8 cellular contexts compared by ENCODE assay signal in genomic region chr7:39950473-39951155, GRCh38. TPM values are rescaled to one million over a fixed set of nuclear protein-coding genes. Genes with fewer than 3 reads are reported as not detected.
A peak's percentile ranks its signal among the peaks of the same experiment; 100 is the strongest.
DNase-seq lines count a peak whose midpoint lies in the region; ATAC-seq and TF ChIP-seq lines count a peak whose summit lies in the region.

No MANE protein-coding gene starts in this region.

- peak overlapping the region; percentile 78 for H3K4me2 ChIP-seq in SK-N-SH

- POLR2A ChIA-PET in BJ (lab: Charles Lee) (no interaction called here), SK-N-SH (lab: Yijun Ruan, JAX) (interaction anchor here (1.4 to 1.7 kb wide), 3 partner anchors 184 to 328 kb away, joined by 4 to 5 read pairs (median 5); partner anchors contain the start of genes MPLKIP, RALA and SUGCT)

- H3K36me3 ChIP-seq in BJ (ENCODE audit: control insufficient read depth, insufficient read depth, low read length) (no peaks in the 10 kb centered on the region), SK-N-SH (replicated peaks in 1 of 2; ENCODE audit: control insufficient read depth in 1 of 2, insufficient read depth in 2 of 2, low read length in 1 of 2) (peaks cover 13 to 15% of the 10 kb centered on the region in 2 experiments), adipocyte (ENCODE audit: control insufficient read depth, insufficient read depth, low read length, severe bottlenecking) (no peaks in the 10 kb centered on the region), aorta (ENCODE audit: control insufficient read depth in 1 of 2, insufficient read depth in 2 of 2, low read length in 1 of 2) (no peaks in the 10 kb centered on the region)

- H3K27ac Mint-ChIP-seq in progenitor cell of endocrine pancreas, result peak overlapping the region; percentile 92

- CTCF ChIA-PET in BJ (lab: Yijun Ruan, JAX), result interaction anchor here (0.8 kb wide), 1 partner anchor 184 kb away, joined by 3 read pairs; the partner anchor contains the start of genes MPLKIP and SUGCT
- CTCF ChIA-PET in SK-N-SH (lab: Yijun Ruan, JAX), result interaction anchor here (0.6 to 9.3 kb wide), 13 partner anchors 9 to 1615 kb away, joined by 3 to 100 read pairs (median 5); partner anchors contain the start of genes MPLKIP and SUGCT

- ATAC-seq in left cardiac atrium, result peak; percentile 13 to 26
- peak; percentile 63 for ATAC-seq in aorta (ENCODE audit: low FRiP score)
- no peak for ATAC-seq in HG03342 (IDR thresholded peaks at IDR 0.05; ENCODE audit: unreplicated experiment)

- no peaks in the 10 kb centered on the region for H3K9me2 ChIP-seq in SK-N-SH

- H3K4me1 ChIP-seq in SK-N-SH (ENCODE audit: control insufficient read depth in 1 of 2, insufficient read depth in 2 of 2, low read depth in 1 of 2, low read length in 1 of 2), result peaks cover 0 to 24% of the 10 kb centered on the region in 2 experiments; a peak in 2 of 4 replicates
- H3K4me1 ChIP-seq in adipocyte (ENCODE audit: control insufficient read depth, insufficient read depth, low read length), result peaks cover 29% of the 10 kb centered on the region
- no peaks in the 10 kb centered on the region for H3K4me1 ChIP-seq in aorta (ENCODE audit: control insufficient read depth in 1 of 2, insufficient read depth in 2 of 2, low read length in 2 of 2)

- no peak for DNase-seq in BJ (ENCODE audit: low read depth)
- DNase-seq in GOT3 (lab: John Stamatoyannopoulos, UW), result peak; percentile 35
- DNase-seq in SK-N-SH, result peak; percentile 75
- peak; percentile 65 for DNase-seq in adipocyte (ENCODE audit: low read depth)
- DNase-seq in left cardiac atrium, result peak; percentile 69
- peak; percentile 35 for DNase-seq in progenitor cell of endocrine pancreas (ENCODE audit: low spot score, unreplicated experiment)
- peak; percentile 76 to 86 for DNase-seq in aorta

- TF ChIP-seq RAD21 in SK-N-SH (IDR thresholded peaks at IDR 0.05; ENCODE audit: low read length), result no peak

- intact Hi-C loops in left cardiac atrium (cut with DNase I) (loop anchor here in 1 of 2 donors (2.0 kb wide), 1 partner anchor 102 kb away; no protein-coding TSS in a partner anchor), aorta (cut with DNase I) (loop anchor here (5.0 to 10.0 kb wide), 2 partner anchors 102 to 184 kb away; partner anchors contain the start of genes MPLKIP (in 1 of the 2) and SUGCT (in 1 of the 2))

- under 1% methylated on average over 53 of the region's 84 CpGs for WGBS in SK-N-SH (ENCODE audit: low lambda C conversion rate)
- WGBS in aorta, 2 donors, result 1% methylated on average over 46 to 84 of the region's 84 CpGs

- peaks cover 62% of the 10 kb centered on the region for H3K79me2 ChIP-seq in SK-N-SH (ENCODE audit: insufficient read depth)

- 0 out of 4 replicates have a peak, but pooled peaks of 1 of the 2 experiments have one; percentile 48 for TF ChIP-seq EP300 in SK-N-SH (IDR thresholded peaks at IDR 0.05; ENCODE audit: borderline replicate concordance in 1 of 2, low read depth in 1 of 2, low read length in 1 of 2)

- peaks cover 45% of the 10 kb centered on the region for H4K20me1 ChIP-seq in SK-N-SH (ENCODE audit: insufficient read depth)

- H3F3A ChIP-seq in SK-N-SH (replicated peaks; ENCODE audit: insufficient read depth), result peaks cover 16% of the 10 kb centered on the region

- H3K27me3 ChIP-seq in BJ (ENCODE audit: control insufficient read depth, insufficient read depth, low read length) (no peaks in the 10 kb centered on the region), SK-N-SH (ENCODE audit: insufficient read depth) (no peaks in the 10 kb centered on the region), adipocyte (replicated peaks; ENCODE audit: control insufficient read depth, insufficient read depth, low read length) (no peaks in the 10 kb centered on the region), aorta (ENCODE audit: control insufficient read depth in 1 of 2, insufficient read depth in 2 of 2, low read length in 1 of 2) (no peaks in the 10 kb centered on the region)

- no peaks in the 10 kb centered on the region for H3K9me3 ChIP-seq in SK-N-SH
- no peaks in the 10 kb centered on the region for H3K9me3 ChIP-seq in adipocyte (ENCODE audit: control insufficient read depth, low read length)
- no peaks in the 10 kb centered on the region for H3K9me3 ChIP-seq in aorta (ENCODE audit: control insufficient read depth, low read length)

- H3K27me3 Mint-ChIP-seq in progenitor cell of endocrine pancreas, result no peaks in the 10 kb centered on the region

- TF ChIP-seq CTCF in BJ (IDR thresholded peaks at IDR 0.05; ENCODE audit: insufficient read depth, low read depth, low read length), result no peak
- TF ChIP-seq CTCF in SK-N-SH (IDR thresholded peaks at IDR 0.05), result no peak
- no peak for TF ChIP-seq CTCF in progenitor cell of endocrine pancreas (IDR thresholded peaks at IDR 0.05; ENCODE audit: unreplicated experiment)

- H2AFZ ChIP-seq in SK-N-SH (ENCODE audit: low read depth), result peak overlapping the region; percentile 11; the same call in 1 of the 2 replicates

- H3K27ac ChIP-seq in SK-N-SH (ENCODE audit: low read depth in 2 of 2, low read length in 1 of 2), result peak overlapping the region; percentile 97
- H3K27ac ChIP-seq in aorta (ENCODE audit: low read depth in 1 of 2, low read length in 2 of 2), result peak overlapping the region; percentile 86 to 94

- peak overlapping the region; percentile 92 for H3K9ac ChIP-seq in SK-N-SH
- peak overlapping the region; percentile 99 for H3K9ac ChIP-seq in adipocyte (ENCODE audit: low read length)

- peak overlapping the region; percentile 95 for H3K4me3 Mint-ChIP-seq in progenitor cell of endocrine pancreas (ENCODE audit: low read depth)

- no peaks in the 10 kb centered on the region for H3K9me3 Mint-ChIP-seq in progenitor cell of endocrine pancreas (ENCODE audit: low read depth)

- peaks cover 1% of the 10 kb centered on the region for H3K36me3 Mint-ChIP-seq in progenitor cell of endocrine pancreas (ENCODE audit: insufficient read depth)

- H3K4me3 ChIP-seq in BJ (ENCODE audit: low read depth, low read length), result peak overlapping the region; percentile 65
- peak overlapping the region; percentile 74 to 96 for H3K4me3 ChIP-seq in SK-N-SH (ENCODE audit: low read depth in 2 of 2, low read length in 1 of 2)
- H3K4me3 ChIP-seq in adipocyte (ENCODE audit: low read length), result peak overlapping the region; percentile 97
- H3K4me3 ChIP-seq in aorta (ENCODE audit: low read length in 2 of 2), result peak overlapping the region; percentile 73 to 87

- H3K4me1 Mint-ChIP-seq in progenitor cell of endocrine pancreas (ENCODE audit: low read depth), result peaks cover 25% of the 10 kb centered on the region

TF ChIP-seq in SK-N-SH, 30 proteins besides CTCF, POLR2A, EP300 and RAD21 (continues in another document):
- TF ChIP-seq YY1 (IDR thresholded peaks at IDR 0.05; ENCODE audit: low read depth), result no peak
- TF ChIP-seq NFIC (IDR thresholded peaks at IDR 0.05; ENCODE audit: borderline replicate concordance), result no peak
- no peak for TF ChIP-seq FOSL2 (IDR thresholded peaks at IDR 0.05; ENCODE audit: borderline replicate concordance, low read depth)
- no peak for TF ChIP-seq FOXM1 (IDR thresholded peaks at IDR 0.05; ENCODE audit: low read depth)
- TF ChIP-seq USF1 (IDR thresholded peaks at IDR 0.05; ENCODE audit: borderline replicate concordance, low read depth), result no peak
- no peak for TF ChIP-seq GATA2 (CRISPR knock-in tag; IDR thresholded peaks at IDR 0.05)
- no peak for TF ChIP-seq IRF3 (IDR thresholded peaks at IDR 0.05; ENCODE audit: low read depth, low read length)
- TF ChIP-seq NRF1 (IDR thresholded peaks at IDR 0.05; ENCODE audit: low read depth, low read length), result no peak

RNA-seq across cellular contexts. Expression of gene CDK13, which starts 0.6 kb away (rescaled TPM):
- 24.1 and 27.3 TPM in 2 replicates for polyA plus RNA-seq in BJ (2011; rRNA removed)
- polyA minus RNA-seq in BJ (2011; rRNA and poly(A)+ RNA removed), result 30.5 and 38.2 TPM in 2 replicates
- 23.1 and 30.3 TPM in 2 replicates for polyA plus RNA-seq in SK-N-SH (2012; rRNA removed)
- polyA plus RNA-seq in SK-N-SH (2012; cell fraction: cytosol; rRNA removed), result 21.2 and 24.2 TPM in 2 replicates
- 52.2 and 80.8 TPM in 2 replicates for polyA plus RNA-seq in SK-N-SH (2012; cell fraction: nucleus; rRNA removed)
- 10 to 100 TPM; 26.9 to 28.1 TPM for total RNA-seq in left cardiac atrium
- 74.3 and 75.5 TPM in 2 replicates for total RNA-seq in progenitor cell of endocrine pancreas
- 10 to 100 TPM; 52.7 to 83.8 TPM for total RNA-seq in aorta
- 10 to 100 TPM in 1 of 2 donors, 1 to 10 TPM in 1; 8.5 to 26.2 TPM for polyA plus RNA-seq in aorta
